In genomic region chr11:122656073-122656630, GRCh38 we compare ENCODE assay signal across 7 cellular contexts. TPM values are rescaled to one million over a fixed set of nuclear protein-coding genes. Genes with fewer than 3 reads are reported as not detected.
DNase-seq lines count a peak whose midpoint lies in the region; ATAC-seq and TF ChIP-seq lines count a peak whose summit lies in the region.

No MANE protein-coding gene starts in this region.

- H3K27me3 ChIP-seq in esophagus muscularis mucosa = peaks cover 0 to 20% (median 0%) of the 10 kb centered on the region in 4 donors
- no peaks in the 10 kb centered on the region for H3K27me3 ChIP-seq in naive thymus-derived CD4-positive, alpha-beta T cell (ENCODE audit: control insufficient read depth in 2 of 2, insufficient read depth in 2 of 2, low read length in 2 of 2)

- peak overlapping the region; percentile 93 for H3K27ac Mint-ChIP-seq in activated T-cell treated with anti-CD3 and anti-CD28 coated beads, Interleukin-2, amount 50 U/mL, for 24 hours
- H3K27ac Mint-ChIP-seq in naive thymus-derived CD4-positive, alpha-beta T cell = peak overlapping the region; percentile 73 to 97 (median 94)

- H3K27ac ChIP-seq in esophagus muscularis mucosa (replicated peaks in 1 of 4) = peak overlapping the region; percentile 84 to 94 (median 85)
- peak overlapping the region; percentile 83 for H3K27ac ChIP-seq in naive thymus-derived CD4-positive, alpha-beta T cell (ENCODE audit: low read depth, low read length)
- peak overlapping the region; percentile 77 for H3K27ac ChIP-seq in substantia nigra (ENCODE audit: low read depth, low read length, poor library complexity, severe bottlenecking)

- H3K4me3 Mint-ChIP-seq in activated T-cell treated with anti-CD3 and anti-CD28 coated beads, Interleukin-2, amount 50 U/mL, for 24 hours = peak overlapping the region; percentile 89
- peak overlapping the region; percentile 91 to 99 (median 98) for H3K4me3 Mint-ChIP-seq in naive thymus-derived CD4-positive, alpha-beta T cell

- ATAC-seq in GM18861 (IDR thresholded peaks at IDR 0.05; ENCODE audit: unreplicated experiment) = peak; percentile 42
- peak; percentile 44 for ATAC-seq in HG02884 (IDR thresholded peaks at IDR 0.05; ENCODE audit: unreplicated experiment)
- peak; percentile 72 for ATAC-seq in naive thymus-derived CD4-positive, alpha-beta T cell

- intact Hi-C loops in esophagus muscularis mucosa (cut with DNase I) = no loop called here
- intact Hi-C loops in naive thymus-derived CD4-positive, alpha-beta T cell (cut with micrococcal nuclease) = loop anchor here (1.0 to 5.0 kb wide), 8 partner anchors 12 to 1086 kb away; partner anchors contain the start of gene ZNF202 (in 1 of the 2)

- 2% methylated on average over 22 of the region's 66 CpGs for WGBS in esophagus muscularis mucosa

- no peaks in the 10 kb centered on the region for H3K36me3 ChIP-seq in esophagus muscularis mucosa
- peaks cover 0 to 12% (median 0%) of the 10 kb centered on the region in 3 experiments for H3K36me3 ChIP-seq in naive thymus-derived CD4-positive, alpha-beta T cell (ENCODE audit: control insufficient read depth in 2 of 3, insufficient read depth in 3 of 3, low read length in 3 of 3)

- H3K4me3 ChIP-seq in esophagus muscularis mucosa = peak overlapping the region; percentile 68 to 90 (median 74)
- peak overlapping the region; percentile 68 for H3K4me3 ChIP-seq in naive thymus-derived CD4-positive, alpha-beta T cell (ENCODE audit: low read length)

- CTCF ChIA-PET in naive thymus-derived CD4-positive, alpha-beta T cell (lab: Charles Lee) = interaction anchor here (0.6 to 5.1 kb wide), 24 partner anchors 10 to 127 kb away, joined by 3 to 80 read pairs (median 6); no protein-coding TSS in a partner anchor

- no peak for TF ChIP-seq EP300 in esophagus muscularis mucosa (IDR thresholded peaks at IDR 0.05)

- peaks cover 12% of the 10 kb centered on the region for H3K36me3 Mint-ChIP-seq in activated T-cell treated with anti-CD3 and anti-CD28 coated beads, Interleukin-2, amount 50 U/mL, for 24 hours (ENCODE audit: low read depth)
- peaks cover 0 to 8% (median 1%) of the 10 kb centered on the region in 5 donors for H3K36me3 Mint-ChIP-seq in naive thymus-derived CD4-positive, alpha-beta T cell

- POLR2A ChIA-PET in naive thymus-derived CD4-positive, alpha-beta T cell (lab: Charles Lee) = interaction anchor here (0.6 to 7.0 kb wide), 25 partner anchors 10 to 405 kb away, joined by 3 to 46 read pairs (median 5); partner anchors contain the start of gene HSPA8

- no peaks in the 10 kb centered on the region for H3K9me3 Mint-ChIP-seq in activated T-cell treated with anti-CD3 and anti-CD28 coated beads, Interleukin-2, amount 50 U/mL, for 24 hours
- H3K9me3 Mint-ChIP-seq in naive thymus-derived CD4-positive, alpha-beta T cell = no peaks in the 10 kb centered on the region

- peaks cover 5% of the 10 kb centered on the region for H3K27me3 Mint-ChIP-seq in activated T-cell treated with anti-CD3 and anti-CD28 coated beads, Interleukin-2, amount 50 U/mL, for 24 hours
- peaks cover 0 to 58% (median 0%) of the 10 kb centered on the region in 5 donors for H3K27me3 Mint-ChIP-seq in naive thymus-derived CD4-positive, alpha-beta T cell

- no peak for TF ChIP-seq POLR2A in esophagus muscularis mucosa (IDR thresholded peaks at IDR 0.05; ENCODE audit: low read depth)

- no peaks in the 10 kb centered on the region for H3K9me3 ChIP-seq in esophagus muscularis mucosa
- H3K9me3 ChIP-seq in naive thymus-derived CD4-positive, alpha-beta T cell (ENCODE audit: control insufficient read depth in 2 of 3, low read length in 3 of 3) = no peaks in the 10 kb centered on the region

- H3K4me1 Mint-ChIP-seq in activated T-cell treated with anti-CD3 and anti-CD28 coated beads, Interleukin-2, amount 50 U/mL, for 24 hours (ENCODE audit: low read depth) = peaks cover 46% of the 10 kb centered on the region
- H3K4me1 Mint-ChIP-seq in naive thymus-derived CD4-positive, alpha-beta T cell = peaks cover 18 to 56% (median 48%) of the 10 kb centered on the region in 7 donors

- no peak for TF ChIP-seq CTCF in esophagus muscularis mucosa (IDR thresholded peaks at IDR 0.05)

- H3K4me1 ChIP-seq in esophagus muscularis mucosa = peaks cover 9 to 18% (median 17%) of the 10 kb centered on the region in 4 donors
- peaks cover 4 to 30% of the 10 kb centered on the region in 2 donors for H3K4me1 ChIP-seq in naive thymus-derived CD4-positive, alpha-beta T cell (ENCODE audit: control insufficient read depth in 2 of 2, insufficient read depth in 2 of 2, low read length in 2 of 2)

- DNase-seq in NCI-H460 (ENCODE audit: extremely low read depth, low read depth) (peak; percentile 17), esophagus muscularis mucosa (ENCODE audit: extremely low spot score) (no peak), substantia nigra (lab: John Stamatoyannopoulos, UW) (peak in 37 of 49 donors; percentile 11 to 90 (median 54))
- peak; percentile 78 for DNase-seq in activated T-cell treated with anti-CD3 and anti-CD28 coated beads, Interleukin-2, amount 50 U/mL, for 24 hours
- peak in 8 of 9 donors; percentile 33 to 68 (median 48) for DNase-seq in naive thymus-derived CD4-positive, alpha-beta T cell

RNA-seq across cellular contexts. Expression of gene UBASH3B, which starts 0.6 kb away (rescaled TPM):
- 10.1 and 10.4 TPM in 2 replicates for total RNA-seq in NCI-H460 (2014; rRNA removed; shearing (Covaris generic))
- 6.1 and 26.7 TPM in 2 replicates for polyA plus RNA-seq in NCI-H460 (2014; cell fraction: nucleus; rRNA removed)
- 1 to 10 TPM in 3 of 4 donors, under 1 TPM in 1; 0.42 to 6.8 (median 1.7) TPM for total RNA-seq in esophagus muscularis mucosa
- 10 to 100 TPM; 10.4 to 49.8 (median 43.2) TPM for total RNA-seq in naive thymus-derived CD4-positive, alpha-beta T cell
- 10 to 100 TPM; 10.3 to 18.7 TPM for polyA plus RNA-seq in naive thymus-derived CD4-positive, alpha-beta T cell
